Comparison of ENCODE assay signal across 1 cellular context in genomic region chr9:111661802-111662491, GRCh38.
TF ChIP-seq lines count a peak whose summit lies in the region.

No MANE protein-coding gene starts in this region.

TF ChIP-seq in H1, 55 proteins besides CTCF, POLR2A, EP300 and RAD21:
- peak; percentile 24 for TF ChIP-seq KDM4A (IDR thresholded peaks at IDR 0.05; ENCODE audit: low read depth, low read length, severe bottlenecking)
- no peak for TF ChIP-seq TAF7 (optimal IDR thresholded peaks at IDR 0.05; ENCODE audit: borderline replicate concordance, low read depth, low read length)
- TF ChIP-seq SUZ12 (IDR thresholded peaks at IDR 0.05; ENCODE audit: low read length), result 0 out of 2 replicates have a peak, but pooled peaks have one; percentile 29
- no peak for TF ChIP-seq USF2 (IDR thresholded peaks at IDR 0.05; ENCODE audit: low read length)
- peak; percentile 8; the same call in 1 of the 2 replicates for TF ChIP-seq PHF8 (conservative IDR thresholded peaks at IDR 0.05; ENCODE audit: low read depth, low read length)
- TF ChIP-seq CEBPB (IDR thresholded peaks at IDR 0.05; ENCODE audit: low read depth, low read length), result no peak
- 0 out of 4 replicates have a peak, but pooled peaks of 1 of the 2 experiments have one; percentile 42 for TF ChIP-seq SIN3A (conservative IDR thresholded peaks at IDR 0.05 in 1 of 2, IDR thresholded peaks at IDR 0.05 in 1 of 2; ENCODE audit: low read depth in 1 of 2, low read length in 2 of 2)
